In genomic region chr3:12750658-12751071, GRCh38 we compare ENCODE assay signal across 10 cellular contexts. TPM values are rescaled to one million over a fixed set of nuclear protein-coding genes. Genes with fewer than 3 reads are reported as not detected.
DNase-seq lines count a peak whose midpoint lies in the region; ATAC-seq, FAIRE-seq and TF ChIP-seq lines count a peak whose summit lies in the region.
"Had no signal": no experiment of that assay in that cellular context is flagged by ENCODE, and none has a peak within 500 bp of the region (broad histone marks: within the 10 kb centered on the region; RNA-seq: fewer than 3 reads in every experiment).

No MANE protein-coding gene starts in this region.

- peaks cover under 1% of the 10 kb centered on the region for H3K4me1 Mint-ChIP-seq in activated naive CD4-positive, alpha-beta T cell treated with anti-CD3 and anti-CD28 coated beads, Interleukin-2, amount 50 U/mL, for 24 hours
- H3K4me1 Mint-ChIP-seq in activated naive CD4-positive, alpha-beta T cell treated with anti-CD3 and anti-CD28 coated beads, Interleukin-2, amount 10 ng/mL, durations not matched to agents 7 days and 5 days, result peaks cover under 1% of the 10 kb centered on the region
- H3K4me1 Mint-ChIP-seq in stimulated activated naive CD8-positive, alpha-beta T cell treated with anti-CD3 and anti-CD28 coated beads, Interleukin-15, amount 100 ng/mL, for 72 hours, result peaks cover 10% of the 10 kb centered on the region

- peaks cover 52% of the 10 kb centered on the region for H3K4me1 ChIP-seq in RWPE2 (ENCODE audit: insufficient read depth, poor library complexity, severe bottlenecking)

- CTCF ChIA-PET in activated naive CD4-positive, alpha-beta T cell treated with anti-CD3 and anti-CD28 coated beads, Interleukin-2, amount 10 ng/mL, durations not matched to agents 7 days and 5 days (lab: Charles Lee), result no interaction called here

- no peak overlapping the region for H3K4me3 Mint-ChIP-seq in activated naive CD4-positive, alpha-beta T cell treated with anti-CD3 and anti-CD28 coated beads, Interleukin-2, amount 50 U/mL, for 24 hours
- no peak overlapping the region for H3K4me3 Mint-ChIP-seq in activated naive CD4-positive, alpha-beta T cell treated with anti-CD3 and anti-CD28 coated beads, Interleukin-2, amount 10 ng/mL, durations not matched to agents 7 days and 5 days
- no peak overlapping the region for H3K4me3 Mint-ChIP-seq in stimulated activated naive CD8-positive, alpha-beta T cell treated with anti-CD3 and anti-CD28 coated beads, Interleukin-15, amount 100 ng/mL, for 72 hours
- H3K4me3 Mint-ChIP-seq: naive thymus-derived CD4-positive, alpha-beta T cell had no signal

- H3K27me3 ChIP-seq in RWPE2 (ENCODE audit: insufficient read depth, poor library complexity, severe bottlenecking), result no peaks in the 10 kb centered on the region

- FAIRE-seq in frontal cortex (lab: Jason Lieb, UNC), result no peak

- peak overlapping the region; percentile 14 for H3K27ac Mint-ChIP-seq in activated naive CD4-positive, alpha-beta T cell treated with anti-CD3 and anti-CD28 coated beads, Interleukin-2, amount 50 U/mL, for 24 hours
- H3K27ac Mint-ChIP-seq in activated naive CD4-positive, alpha-beta T cell treated with anti-CD3 and anti-CD28 coated beads, Interleukin-2, amount 10 ng/mL, durations not matched to agents 7 days and 5 days, result no peak overlapping the region
- no peak overlapping the region for H3K27ac Mint-ChIP-seq in stimulated activated naive CD8-positive, alpha-beta T cell treated with anti-CD3 and anti-CD28 coated beads, Interleukin-15, amount 100 ng/mL, for 72 hours

- H3K27ac ChIP-seq in RWPE2 (ENCODE audit: poor library complexity, severe bottlenecking), result peak overlapping the region; percentile 97

- no peaks in the 10 kb centered on the region for H3K9me3 Mint-ChIP-seq in activated naive CD4-positive, alpha-beta T cell treated with anti-CD3 and anti-CD28 coated beads, Interleukin-2, amount 50 U/mL, for 24 hours
- no peaks in the 10 kb centered on the region for H3K9me3 Mint-ChIP-seq in activated naive CD4-positive, alpha-beta T cell treated with anti-CD3 and anti-CD28 coated beads, Interleukin-2, amount 10 ng/mL, durations not matched to agents 7 days and 5 days
- H3K9me3 Mint-ChIP-seq in stimulated activated naive CD8-positive, alpha-beta T cell treated with anti-CD3 and anti-CD28 coated beads, Interleukin-15, amount 100 ng/mL, for 72 hours, result no peaks in the 10 kb centered on the region
- H3K9me3 Mint-ChIP-seq: naive thymus-derived CD4-positive, alpha-beta T cell had no signal

- TF ChIP-seq CTCF in RWPE2 (IDR thresholded peaks at IDR 0.05; ENCODE audit: poor library complexity, severe bottlenecking), result no peak

- no peaks in the 10 kb centered on the region for H3K9me3 ChIP-seq in RWPE2 (ENCODE audit: severe bottlenecking)

- H3K36me3 Mint-ChIP-seq in activated naive CD4-positive, alpha-beta T cell treated with anti-CD3 and anti-CD28 coated beads, Interleukin-2, amount 50 U/mL, for 24 hours, result no peaks in the 10 kb centered on the region
- no peaks in the 10 kb centered on the region for H3K36me3 Mint-ChIP-seq in activated naive CD4-positive, alpha-beta T cell treated with anti-CD3 and anti-CD28 coated beads, Interleukin-2, amount 10 ng/mL, durations not matched to agents 7 days and 5 days
- H3K36me3 Mint-ChIP-seq: naive thymus-derived CD4-positive, alpha-beta T cell had no signal

- peaks cover 94% of the 10 kb centered on the region for H3K36me3 ChIP-seq in RWPE2 (ENCODE audit: low read depth)

- H3K27me3 Mint-ChIP-seq in activated naive CD4-positive, alpha-beta T cell treated with anti-CD3 and anti-CD28 coated beads, Interleukin-2, amount 50 U/mL, for 24 hours, result peaks cover 2% of the 10 kb centered on the region
- H3K27me3 Mint-ChIP-seq in activated naive CD4-positive, alpha-beta T cell treated with anti-CD3 and anti-CD28 coated beads, Interleukin-2, amount 10 ng/mL, durations not matched to agents 7 days and 5 days, result peaks cover 9% of the 10 kb centered on the region
- H3K27me3 Mint-ChIP-seq in stimulated activated naive CD8-positive, alpha-beta T cell treated with anti-CD3 and anti-CD28 coated beads, Interleukin-15, amount 100 ng/mL, for 72 hours, result peaks cover 2% of the 10 kb centered on the region

- no peak for DNase-seq in activated naive CD4-positive, alpha-beta T cell treated with anti-CD3 and anti-CD28 coated beads, Interleukin-2, amount 10 ng/mL, durations not matched to agents 7 days and 5 days
- DNase-seq in RWPE2 (ENCODE audit: low spot score), result no peak
- peak; percentile 89 for DNase-seq in fibroblast of gingiva (ENCODE audit: low read depth)
- DNase-seq in stimulated activated naive CD8-positive, alpha-beta T cell treated with anti-CD3 and anti-CD28 coated beads, Interleukin-15, amount 100 ng/mL, for 72 hours, result peak; percentile 6 to 26
- DNase-seq in frontal cortex (ENCODE audit: low spot score in 2 of 2), result no peak
- no peak for DNase-seq in putamen (ENCODE audit: low spot score)
- DNase-seq: DND-41 had no signal

- H3K4me3 ChIP-seq in RWPE2 (ENCODE audit: severe bottlenecking), result no peak overlapping the region

- ATAC-seq in RWPE2 (ENCODE audit: low read depth), result peak; percentile 11; the same call in 1 of the 3 replicates
- ATAC-seq in stimulated activated naive CD8-positive, alpha-beta T cell treated with anti-CD3 and anti-CD28 coated beads, Interleukin-15, amount 100 ng/mL, for 72 hours, result peak; percentile 87
- ATAC-seq in GM19467 (IDR thresholded peaks at IDR 0.05; ENCODE audit: unreplicated experiment), result no peak
- ATAC-seq: naive thymus-derived CD4-positive, alpha-beta T cell had no signal

RNA-seq across cellular contexts. Expression of gene TMEM40, which starts 8.4 kb away (rescaled TPM):
- not detected for total RNA-seq in frontal cortex

RNA-seq across cellular contexts. Expression of gene CAND2, which starts 45.8 kb away (rescaled TPM):
- 11.4 TPM for total RNA-seq in frontal cortex

Comparison
In these comparisons a context has a peak if more than half of its experiments do, and no peak if none do; other contexts are left out.
1. DNase-seq: peak in fibroblast of gingiva (single experiment) and stimulated activated naive CD8-positive, alpha-beta T cell treated with anti-CD3 and anti-CD28 coated beads, Interleukin-15, amount 100 ng/mL, for 72 hours (2 of 2); none in activated naive CD4-positive, alpha-beta T cell treated with anti-CD3 and anti-CD28 coated beads, Interleukin-2, amount 10 ng/mL, durations not matched to agents 7 days and 5 days (single experiment), RWPE2 (single experiment), frontal cortex (0 of 2) and putamen (single experiment).